1 cellular context compared by ENCODE assay signal in genomic region chr2:147173798-147174197, GRCh38.
A peak's percentile ranks its signal among the peaks of the same experiment; 100 is the strongest.
TF ChIP-seq lines count a peak whose summit lies in the region.

No MANE protein-coding gene starts in this region.

TF ChIP-seq in GM12878, 131 proteins besides CTCF, POLR2A, EP300 and RAD21 (continued from another document):
- TF ChIP-seq GATAD2B (conservative IDR thresholded peaks at IDR 0.05; ENCODE audit: low read depth) (no peak), EED (IDR thresholded peaks at IDR 0.05; ENCODE audit: low read depth) (peak; percentile 72), MTA2 (IDR thresholded peaks at IDR 0.05; ENCODE audit: low read depth) (no peak), BCL3 (IDR thresholded peaks at IDR 0.05; ENCODE audit: borderline replicate concordance, insufficient read depth, low read depth, low read length, poor library complexity, severe bottlenecking) (no peak), HDAC2 (IDR thresholded peaks at IDR 0.05) (no peak), ETV6 (conservative IDR thresholded peaks at IDR 0.05 in 1 of 2, IDR thresholded peaks at IDR 0.05 in 1 of 2; ENCODE audit: borderline replicate concordance in 1 of 2, low read depth in 1 of 2) (peak in 1 of 2 experiments; percentile 30; a peak in 1 of 4 replicates), SMAD5 (IDR thresholded peaks at IDR 0.05; ENCODE audit: low read depth) (no peak), CBX3 (IDR thresholded peaks at IDR 0.05; ENCODE audit: borderline replicate concordance, low read depth) (no peak), IKZF2 (IDR thresholded peaks at IDR 0.05) (peak; percentile 16 to 33; a peak in 1 of 4 replicates), IRF4 (IDR thresholded peaks at IDR 0.05; ENCODE audit: low read depth, low read length) (peak; percentile 65; the same call in 1 of the 2 replicates), NR2F1 (conservative IDR thresholded peaks at IDR 0.05) (0 out of 2 replicates have a peak, but pooled peaks have one; percentile 16), CHD1 (IDR thresholded peaks at IDR 0.05; ENCODE audit: low read depth, low read length) (no peak), MAX (IDR thresholded peaks at IDR 0.05; ENCODE audit: low read depth, low read length) (no peak), E2F4 (IDR thresholded peaks at IDR 0.05; ENCODE audit: low read depth, low read length) (no peak), NFXL1 (IDR thresholded peaks at IDR 0.05; ENCODE audit: borderline replicate concordance) (no peak), RELA (IDR thresholded peaks at IDR 0.05; ENCODE audit: borderline replicate concordance, partially characterized antibody) (no peak), RUNX3 (IDR thresholded peaks at IDR 0.05; ENCODE audit: low read length) (peak; percentile 86), ZBTB4 (CRISPR knock-in tag; IDR thresholded peaks at IDR 0.05) (no peak), DPF2 (IDR thresholded peaks at IDR 0.05) (0 out of 2 replicates have a peak, but pooled peaks have one; percentile 20), NRF1 (conservative IDR thresholded peaks at IDR 0.05; ENCODE audit: low read depth, low read length) (no peak), REST (IDR thresholded peaks at IDR 0.05; ENCODE audit: low read depth, low read length) (no peak)
